2 cellular contexts compared by ENCODE assay signal in the genomic region with DNA sequence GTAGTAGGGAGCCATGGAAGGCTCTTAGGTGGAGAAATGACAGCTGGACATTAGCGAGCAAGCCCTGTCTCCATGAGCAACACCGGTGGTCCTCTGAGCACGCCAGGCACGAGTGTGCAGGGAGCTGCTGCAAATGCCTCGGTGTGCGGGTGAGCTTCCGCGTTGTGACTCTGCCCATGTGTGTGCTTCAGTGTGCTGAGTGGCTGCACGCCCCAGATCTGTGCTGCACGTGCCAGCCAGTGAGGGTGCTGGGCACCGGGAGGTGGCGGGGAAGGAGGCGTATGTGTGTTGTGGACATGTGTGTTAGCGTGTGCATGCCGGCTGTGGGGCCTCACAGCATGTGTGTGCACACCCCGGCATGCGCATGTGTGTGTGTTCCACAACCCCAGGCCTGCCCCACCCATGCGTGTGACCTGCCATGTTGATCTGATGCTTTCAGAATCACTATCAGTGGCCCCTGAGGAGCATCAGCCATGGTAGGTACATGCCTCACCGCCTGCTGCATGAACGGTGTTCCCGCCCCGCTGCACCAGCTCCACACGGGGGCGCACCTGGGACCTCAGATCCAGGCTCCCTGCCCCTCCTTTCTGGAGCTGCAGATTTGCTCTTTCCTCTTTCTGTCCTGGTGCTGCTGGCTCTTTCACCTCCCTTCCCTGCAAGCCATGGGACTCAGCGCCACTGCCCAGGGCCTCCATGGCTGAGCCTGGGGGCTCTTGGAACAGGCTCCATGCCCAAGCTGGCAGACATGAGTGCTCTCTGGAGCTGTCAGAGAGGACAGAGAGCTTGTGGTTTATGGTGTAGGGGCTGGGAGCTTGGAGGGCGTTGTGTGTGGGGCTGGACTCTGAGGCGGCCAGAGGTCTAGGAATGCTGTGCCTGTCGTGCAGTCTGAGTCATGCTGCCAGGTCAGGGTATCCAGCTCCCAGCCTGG.
TF ChIP-seq lines count a peak whose summit lies in the region.

No MANE protein-coding gene starts in this region.

TF ChIP-seq in GM23338, 12 proteins besides CTCF, POLR2A, EP300 and RAD21 (continued from another document):
- TF ChIP-seq, protein P1, sequence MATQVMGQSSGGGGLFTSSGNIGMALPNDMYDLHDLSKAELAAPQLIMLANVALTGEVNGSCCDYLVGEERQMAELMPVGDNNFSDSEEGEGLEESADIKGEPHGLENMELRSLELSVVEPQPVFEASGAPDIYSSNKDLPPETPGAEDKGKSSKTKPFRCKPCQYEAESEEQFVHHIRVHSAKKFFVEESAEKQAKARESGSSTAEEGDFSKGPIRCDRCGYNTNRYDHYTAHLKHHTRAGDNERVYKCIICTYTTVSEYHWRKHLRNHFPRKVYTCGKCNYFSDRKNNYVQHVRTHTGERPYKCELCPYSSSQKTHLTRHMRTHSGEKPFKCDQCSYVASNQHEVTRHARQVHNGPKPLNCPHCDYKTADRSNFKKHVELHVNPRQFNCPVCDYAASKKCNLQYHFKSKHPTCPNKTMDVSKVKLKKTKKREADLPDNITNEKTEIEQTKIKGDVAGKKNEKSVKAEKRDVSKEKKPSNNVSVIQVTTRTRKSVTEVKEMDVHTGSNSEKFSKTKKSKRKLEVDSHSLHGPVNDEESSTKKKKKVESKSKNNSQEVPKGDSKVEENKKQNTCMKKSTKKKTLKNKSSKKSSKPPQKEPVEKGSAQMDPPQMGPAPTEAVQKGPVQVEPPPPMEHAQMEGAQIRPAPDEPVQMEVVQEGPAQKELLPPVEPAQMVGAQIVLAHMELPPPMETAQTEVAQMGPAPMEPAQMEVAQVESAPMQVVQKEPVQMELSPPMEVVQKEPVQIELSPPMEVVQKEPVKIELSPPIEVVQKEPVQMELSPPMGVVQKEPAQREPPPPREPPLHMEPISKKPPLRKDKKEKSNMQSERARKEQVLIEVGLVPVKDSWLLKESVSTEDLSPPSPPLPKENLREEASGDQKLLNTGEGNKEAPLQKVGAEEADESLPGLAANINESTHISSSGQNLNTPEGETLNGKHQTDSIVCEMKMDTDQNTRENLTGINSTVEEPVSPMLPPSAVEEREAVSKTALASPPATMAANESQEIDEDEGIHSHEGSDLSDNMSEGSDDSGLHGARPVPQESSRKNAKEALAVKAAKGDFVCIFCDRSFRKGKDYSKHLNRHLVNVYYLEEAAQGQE (IDR thresholded peaks at IDR 0.05; ENCODE audit: unreplicated experiment): no peak
- TF ChIP-seq POLR2AphosphoS5 (IDR thresholded peaks at IDR 0.05; ENCODE audit: low read depth): no peak

TF ChIP-seq in K562, 482 proteins besides CTCF, POLR2A, EP300 and RAD21 (continued from another document and continues in another):
- TF ChIP-seq ZNF766 (CRISPR knock-in tag; conservative IDR thresholded peaks at IDR 0.05) (no peak), ZBTB1 (CRISPR knock-in tag; IDR thresholded peaks at IDR 0.05; ENCODE audit: borderline replicate concordance, low read depth) (no peak), ZNF282 (CRISPR knock-in tag; IDR thresholded peaks at IDR 0.05) (no peak), ZNF77 (CRISPR knock-in tag; IDR thresholded peaks at IDR 0.05) (no peak), SRSF9 (IDR thresholded peaks at IDR 0.05; ENCODE audit: borderline replicate concordance, low read depth, low read length) (no peak), HMGN3 (IDR thresholded peaks at IDR 0.05; ENCODE audit: borderline replicate concordance, extremely low read depth, insufficient read length, low read depth, low read length) (no peak), SIN3B (IDR thresholded peaks at IDR 0.05; ENCODE audit: low read depth) (no peak), BACH1 (tag; IDR thresholded peaks at IDR 0.05) (no peak), CTBP1 (IDR thresholded peaks at IDR 0.05; ENCODE audit: borderline replicate concordance) (peak; percentile 33; the same call in 1 of the 2 replicates), MEIS2 (IDR thresholded peaks at IDR 0.05; ENCODE audit: partially characterized antibody) (no peak), NRF1 (conservative IDR thresholded peaks at IDR 0.05 in 1 of 2, IDR thresholded peaks at IDR 0.05 in 1 of 2) (0 out of 4 replicates have a peak, but pooled peaks of 1 of the 2 experiments have one; percentile 21), ESRRA (IDR thresholded peaks at IDR 0.05; ENCODE audit: borderline replicate concordance, low read depth) (no peak), ZNF316 (IDR thresholded peaks at IDR 0.05) (no peak), NFATC3 (IDR thresholded peaks at IDR 0.05) (no peak)
- TF ChIP-seq, protein P2, sequence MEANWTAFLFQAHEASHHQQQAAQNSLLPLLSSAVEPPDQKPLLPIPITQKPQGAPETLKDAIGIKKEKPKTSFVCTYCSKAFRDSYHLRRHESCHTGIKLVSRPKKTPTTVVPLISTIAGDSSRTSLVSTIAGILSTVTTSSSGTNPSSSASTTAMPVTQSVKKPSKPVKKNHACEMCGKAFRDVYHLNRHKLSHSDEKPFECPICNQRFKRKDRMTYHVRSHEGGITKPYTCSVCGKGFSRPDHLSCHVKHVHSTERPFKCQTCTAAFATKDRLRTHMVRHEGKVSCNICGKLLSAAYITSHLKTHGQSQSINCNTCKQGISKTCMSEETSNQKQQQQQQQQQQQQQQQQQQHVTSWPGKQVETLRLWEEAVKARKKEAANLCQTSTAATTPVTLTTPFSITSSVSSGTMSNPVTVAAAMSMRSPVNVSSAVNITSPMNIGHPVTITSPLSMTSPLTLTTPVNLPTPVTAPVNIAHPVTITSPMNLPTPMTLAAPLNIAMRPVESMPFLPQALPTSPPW (CRISPR knock-in tag; IDR thresholded peaks at IDR 0.05): peak; percentile 30; the same call in 1 of the 2 replicates
- TF ChIP-seq, protein P3, sequence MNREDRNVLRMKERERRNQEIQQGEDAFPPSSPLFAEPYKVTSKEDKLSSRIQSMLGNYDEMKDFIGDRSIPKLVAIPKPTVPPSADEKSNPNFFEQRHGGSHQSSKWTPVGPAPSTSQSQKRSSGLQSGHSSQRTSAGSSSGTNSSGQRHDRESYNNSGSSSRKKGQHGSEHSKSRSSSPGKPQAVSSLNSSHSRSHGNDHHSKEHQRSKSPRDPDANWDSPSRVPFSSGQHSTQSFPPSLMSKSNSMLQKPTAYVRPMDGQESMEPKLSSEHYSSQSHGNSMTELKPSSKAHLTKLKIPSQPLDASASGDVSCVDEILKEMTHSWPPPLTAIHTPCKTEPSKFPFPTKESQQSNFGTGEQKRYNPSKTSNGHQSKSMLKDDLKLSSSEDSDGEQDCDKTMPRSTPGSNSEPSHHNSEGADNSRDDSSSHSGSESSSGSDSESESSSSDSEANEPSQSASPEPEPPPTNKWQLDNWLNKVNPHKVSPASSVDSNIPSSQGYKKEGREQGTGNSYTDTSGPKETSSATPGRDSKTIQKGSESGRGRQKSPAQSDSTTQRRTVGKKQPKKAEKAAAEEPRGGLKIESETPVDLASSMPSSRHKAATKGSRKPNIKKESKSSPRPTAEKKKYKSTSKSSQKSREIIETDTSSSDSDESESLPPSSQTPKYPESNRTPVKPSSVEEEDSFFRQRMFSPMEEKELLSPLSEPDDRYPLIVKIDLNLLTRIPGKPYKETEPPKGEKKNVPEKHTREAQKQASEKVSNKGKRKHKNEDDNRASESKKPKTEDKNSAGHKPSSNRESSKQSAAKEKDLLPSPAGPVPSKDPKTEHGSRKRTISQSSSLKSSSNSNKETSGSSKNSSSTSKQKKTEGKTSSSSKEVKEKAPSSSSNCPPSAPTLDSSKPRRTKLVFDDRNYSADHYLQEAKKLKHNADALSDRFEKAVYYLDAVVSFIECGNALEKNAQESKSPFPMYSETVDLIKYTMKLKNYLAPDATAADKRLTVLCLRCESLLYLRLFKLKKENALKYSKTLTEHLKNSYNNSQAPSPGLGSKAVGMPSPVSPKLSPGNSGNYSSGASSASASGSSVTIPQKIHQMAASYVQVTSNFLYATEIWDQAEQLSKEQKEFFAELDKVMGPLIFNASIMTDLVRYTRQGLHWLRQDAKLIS (CRISPR knock-in tag; IDR thresholded peaks at IDR 0.05): no peak
- TF ChIP-seq, protein P4, sequence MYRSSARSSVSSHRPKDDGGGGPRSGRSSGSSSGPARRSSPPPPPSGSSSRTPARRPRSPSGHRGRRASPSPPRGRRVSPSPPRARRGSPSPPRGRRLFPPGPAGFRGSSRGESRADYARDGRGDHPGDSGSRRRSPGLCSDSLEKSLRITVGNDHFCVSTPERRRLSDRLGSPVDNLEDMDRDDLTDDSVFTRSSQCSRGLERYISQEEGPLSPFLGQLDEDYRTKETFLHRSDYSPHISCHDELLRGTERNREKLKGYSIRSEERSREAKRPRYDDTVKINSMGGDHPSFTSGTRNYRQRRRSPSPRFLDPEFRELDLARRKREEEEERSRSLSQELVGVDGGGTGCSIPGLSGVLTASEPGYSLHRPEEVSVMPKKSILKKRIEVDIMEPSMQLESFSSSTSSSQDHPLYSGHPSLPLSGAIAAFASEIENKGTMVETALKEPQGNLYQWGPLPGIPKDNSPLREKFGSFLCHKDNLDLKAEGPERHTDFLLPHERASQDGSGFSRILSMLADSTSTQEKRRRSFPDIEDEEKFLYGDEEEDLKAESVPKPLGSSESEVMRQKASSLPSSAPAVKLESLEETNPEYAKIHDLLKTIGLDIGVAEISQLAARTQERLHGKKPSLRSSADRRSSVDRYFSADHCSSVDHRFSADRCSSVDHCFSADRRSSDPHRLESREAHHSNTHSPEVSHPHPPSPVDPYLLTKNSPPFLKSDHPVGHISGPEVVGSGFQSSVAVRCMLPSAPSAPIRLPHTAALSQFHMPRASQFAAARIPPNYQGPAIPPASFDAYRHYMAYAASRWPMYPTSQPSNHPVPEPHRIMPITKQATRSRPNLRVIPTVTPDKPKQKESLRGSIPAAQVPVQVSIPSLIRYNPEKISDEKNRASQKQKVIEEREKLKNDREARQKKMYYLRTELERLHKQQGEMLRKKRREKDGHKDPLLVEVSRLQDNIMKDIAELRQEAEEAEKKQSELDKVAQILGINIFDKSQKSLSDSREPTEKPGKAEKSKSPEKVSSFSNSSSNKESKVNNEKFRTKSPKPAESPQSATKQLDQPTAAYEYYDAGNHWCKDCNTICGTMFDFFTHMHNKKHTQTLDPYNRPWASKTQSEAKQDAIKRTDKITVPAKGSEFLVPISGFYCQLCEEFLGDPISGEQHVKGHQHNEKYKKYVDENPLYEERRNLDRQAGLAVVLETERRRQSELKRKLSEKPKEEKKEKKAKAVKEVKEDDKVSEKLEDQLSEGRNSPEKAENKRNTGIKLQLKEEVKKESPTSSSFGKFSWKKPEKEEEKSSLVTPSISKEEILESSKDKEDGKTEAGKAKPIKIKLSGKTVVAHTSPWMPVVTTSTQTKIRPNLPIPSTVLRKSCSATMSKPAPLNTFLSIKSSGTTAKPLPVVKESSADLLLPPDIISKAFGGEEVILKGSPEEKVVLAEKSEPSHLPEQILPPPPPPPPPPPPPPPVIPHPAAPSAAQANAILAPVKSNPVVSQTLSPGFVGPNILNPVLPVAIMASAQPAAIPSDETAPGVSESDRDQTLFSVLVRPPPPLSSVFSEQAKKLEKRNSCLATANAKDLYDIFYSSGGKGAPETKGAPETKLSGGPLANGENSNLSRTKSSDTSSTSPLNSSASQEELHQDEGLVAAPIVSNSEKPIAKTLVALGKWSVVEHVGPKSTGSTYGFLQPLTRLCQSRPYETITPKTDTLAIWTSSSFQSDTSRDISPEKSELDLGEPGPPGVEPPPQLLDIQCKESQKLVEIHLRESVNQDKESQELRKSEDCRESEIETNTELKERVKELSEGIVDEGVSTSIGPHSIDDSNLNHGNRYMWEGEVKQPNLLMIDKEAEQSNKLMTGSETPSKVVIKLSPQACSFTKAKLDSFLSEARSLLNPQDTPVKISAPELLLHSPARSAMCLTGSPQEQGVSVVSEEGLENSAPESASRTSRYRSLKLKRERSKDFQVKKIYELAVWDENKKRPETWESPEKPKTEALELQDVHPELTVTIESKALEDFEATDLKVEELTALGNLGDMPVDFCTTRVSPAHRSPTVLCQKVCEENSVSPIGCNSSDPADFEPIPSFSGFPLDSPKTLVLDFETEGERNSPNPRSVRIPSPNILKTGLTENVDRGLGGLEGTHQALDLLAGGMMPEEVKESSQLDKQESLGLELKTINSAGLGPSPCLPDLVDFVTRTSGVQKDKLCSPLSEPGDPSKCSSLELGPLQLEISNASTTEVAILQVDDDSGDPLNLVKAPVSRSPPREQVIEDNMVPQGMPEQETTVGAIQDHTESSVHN (IDR thresholded peaks at IDR 0.05; ENCODE audit: borderline replicate concordance in 1 of 2, low read depth in 1 of 2): no peak
- TF ChIP-seq, protein P5, sequence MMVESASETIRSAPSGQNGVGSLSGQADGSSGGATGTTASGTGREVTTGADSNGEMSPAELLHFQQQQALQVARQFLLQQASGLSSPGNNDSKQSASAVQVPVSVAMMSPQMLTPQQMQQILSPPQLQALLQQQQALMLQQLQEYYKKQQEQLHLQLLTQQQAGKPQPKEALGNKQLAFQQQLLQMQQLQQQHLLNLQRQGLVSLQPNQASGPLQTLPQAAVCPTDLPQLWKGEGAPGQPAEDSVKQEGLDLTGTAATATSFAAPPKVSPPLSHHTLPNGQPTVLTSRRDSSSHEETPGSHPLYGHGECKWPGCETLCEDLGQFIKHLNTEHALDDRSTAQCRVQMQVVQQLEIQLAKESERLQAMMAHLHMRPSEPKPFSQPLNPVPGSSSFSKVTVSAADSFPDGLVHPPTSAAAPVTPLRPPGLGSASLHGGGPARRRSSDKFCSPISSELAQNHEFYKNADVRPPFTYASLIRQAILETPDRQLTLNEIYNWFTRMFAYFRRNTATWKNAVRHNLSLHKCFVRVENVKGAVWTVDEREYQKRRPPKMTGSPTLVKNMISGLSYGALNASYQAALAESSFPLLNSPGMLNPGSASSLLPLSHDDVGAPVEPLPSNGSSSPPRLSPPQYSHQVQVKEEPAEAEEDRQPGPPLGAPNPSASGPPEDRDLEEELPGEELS (CRISPR knock-in tag; IDR thresholded peaks at IDR 0.05; ENCODE audit: borderline replicate concordance): no peak
- TF ChIP-seq, protein P6, sequence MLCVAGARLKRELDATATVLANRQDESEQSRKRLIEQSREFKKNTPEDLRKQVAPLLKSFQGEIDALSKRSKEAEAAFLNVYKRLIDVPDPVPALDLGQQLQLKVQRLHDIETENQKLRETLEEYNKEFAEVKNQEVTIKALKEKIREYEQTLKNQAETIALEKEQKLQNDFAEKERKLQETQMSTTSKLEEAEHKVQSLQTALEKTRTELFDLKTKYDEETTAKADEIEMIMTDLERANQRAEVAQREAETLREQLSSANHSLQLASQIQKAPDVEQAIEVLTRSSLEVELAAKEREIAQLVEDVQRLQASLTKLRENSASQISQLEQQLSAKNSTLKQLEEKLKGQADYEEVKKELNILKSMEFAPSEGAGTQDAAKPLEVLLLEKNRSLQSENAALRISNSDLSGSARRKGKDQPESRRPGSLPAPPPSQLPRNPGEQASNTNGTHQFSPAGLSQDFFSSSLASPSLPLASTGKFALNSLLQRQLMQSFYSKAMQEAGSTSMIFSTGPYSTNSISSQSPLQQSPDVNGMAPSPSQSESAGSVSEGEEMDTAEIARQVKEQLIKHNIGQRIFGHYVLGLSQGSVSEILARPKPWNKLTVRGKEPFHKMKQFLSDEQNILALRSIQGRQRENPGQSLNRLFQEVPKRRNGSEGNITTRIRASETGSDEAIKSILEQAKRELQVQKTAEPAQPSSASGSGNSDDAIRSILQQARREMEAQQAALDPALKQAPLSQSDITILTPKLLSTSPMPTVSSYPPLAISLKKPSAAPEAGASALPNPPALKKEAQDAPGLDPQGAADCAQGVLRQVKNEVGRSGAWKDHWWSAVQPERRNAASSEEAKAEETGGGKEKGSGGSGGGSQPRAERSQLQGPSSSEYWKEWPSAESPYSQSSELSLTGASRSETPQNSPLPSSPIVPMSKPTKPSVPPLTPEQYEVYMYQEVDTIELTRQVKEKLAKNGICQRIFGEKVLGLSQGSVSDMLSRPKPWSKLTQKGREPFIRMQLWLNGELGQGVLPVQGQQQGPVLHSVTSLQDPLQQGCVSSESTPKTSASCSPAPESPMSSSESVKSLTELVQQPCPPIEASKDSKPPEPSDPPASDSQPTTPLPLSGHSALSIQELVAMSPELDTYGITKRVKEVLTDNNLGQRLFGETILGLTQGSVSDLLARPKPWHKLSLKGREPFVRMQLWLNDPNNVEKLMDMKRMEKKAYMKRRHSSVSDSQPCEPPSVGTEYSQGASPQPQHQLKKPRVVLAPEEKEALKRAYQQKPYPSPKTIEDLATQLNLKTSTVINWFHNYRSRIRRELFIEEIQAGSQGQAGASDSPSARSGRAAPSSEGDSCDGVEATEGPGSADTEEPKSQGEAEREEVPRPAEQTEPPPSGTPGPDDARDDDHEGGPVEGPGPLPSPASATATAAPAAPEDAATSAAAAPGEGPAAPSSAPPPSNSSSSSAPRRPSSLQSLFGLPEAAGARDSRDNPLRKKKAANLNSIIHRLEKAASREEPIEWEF (CRISPR knock-in tag; IDR thresholded peaks at IDR 0.05): no peak
